In genomic region chr6:5765141-5765760, GRCh38 we compare ENCODE assay signal across 14 cellular contexts.
DNase-seq lines count a peak whose midpoint lies in the region; ATAC-seq and TF ChIP-seq lines count a peak whose summit lies in the region.
"Had no signal": no experiment of that assay in that cellular context is flagged by ENCODE, and none has a peak within 500 bp of the region (broad histone marks: within the 10 kb centered on the region; RNA-seq: fewer than 3 reads in every experiment).

No MANE protein-coding gene starts in this region.

- no peaks in the 10 kb centered on the region for H3K36me3 ChIP-seq in KOPT-K1 (ENCODE audit: insufficient read depth, low read length)
- no peaks in the 10 kb centered on the region for H3K36me3 ChIP-seq in lower lobe of right lung
- H3K36me3 ChIP-seq in suprapubic skin = no peaks in the 10 kb centered on the region

- peaks cover 17% of the 10 kb centered on the region for H3K9me3 ChIP-seq in KOPT-K1 (ENCODE audit: insufficient read depth, low read length, poor library complexity, severe bottlenecking)
- no peaks in the 10 kb centered on the region for H3K9me3 ChIP-seq in lower lobe of right lung
- no peaks in the 10 kb centered on the region for H3K9me3 ChIP-seq in suprapubic skin

- ATAC-seq in lower lobe of right lung (peak; percentile 21 to 34), HG03521 (IDR thresholded peaks at IDR 0.05; ENCODE audit: unreplicated experiment) (no peak), GM18517 (IDR thresholded peaks at IDR 0.05; ENCODE audit: unreplicated experiment) (no peak)
- ATAC-seq: effector memory CD8-positive, alpha-beta T cell; PC-3 had no signal

- 88% methylated on average over 17 of the region's 17 CpGs for WGBS in suprapubic skin

- H3K4me3 ChIP-seq in dorsolateral prefrontal cortex (peak overlapping the region in 24 of 59 donors; percentile 7 to 62 (median 34)), lower lobe of right lung (no peak overlapping the region), suprapubic skin (no peak overlapping the region)

- TF ChIP-seq EP300 in suprapubic skin (IDR thresholded peaks at IDR 0.05) = no peak

- TF ChIP-seq CTCF in dorsolateral prefrontal cortex (IDR thresholded peaks at IDR 0.05 in 54 of 56, conservative IDR thresholded peaks at IDR 0.05 in 2 of 56; ENCODE audit: low read depth in 1 of 56, partially characterized antibody in 56 of 56) = no peak
- TF ChIP-seq CTCF in lower lobe of right lung (IDR thresholded peaks at IDR 0.05) = no peak
- no peak for TF ChIP-seq CTCF in suprapubic skin (IDR thresholded peaks at IDR 0.05)

- no peak for TF ChIP-seq POLR2A in suprapubic skin (IDR thresholded peaks at IDR 0.05)

- H3K4me1 ChIP-seq in lower lobe of right lung (peaks cover 14% of the 10 kb centered on the region), suprapubic skin (peaks cover 6% of the 10 kb centered on the region)

- H3K27me3 ChIP-seq in dorsolateral prefrontal cortex (no peaks in the 10 kb centered on the region), lower lobe of right lung (ENCODE audit: low read depth) (no peaks in the 10 kb centered on the region), suprapubic skin (no peaks in the 10 kb centered on the region)

- DNase-seq in dorsolateral prefrontal cortex (peak in 5 of 10 donors; percentile 37 to 79 (median 65)), lower lobe of right lung (no peak), suprapubic skin (ENCODE audit: low spot score in 2 of 2) (peak in 1 of 2 donors; percentile 72), OCI-M1 (lab: John Stamatoyannopoulos, UW) (no peak), T-helper 2 cell (no peak)
- DNase-seq: activated CD4-positive, alpha-beta T cell treated with anti-CD3 and anti-CD28 coated beads, Interleukin-2, amount 50 U/mL, for 4 hours; activated T-cell treated with anti-CD3 and anti-CD28 coated beads, Interleukin-2, amount 50 U/mL, for 24 hours; effector memory CD8-positive, alpha-beta T cell; NCI-H2029 treated with DMSO at 0.1 percent for 48 hours; PC-3; retina had no signal

- H3K27ac ChIP-seq in KOPT-K1 (ENCODE audit: low read depth, low read length, poor library complexity, severe bottlenecking) = peak overlapping the region; percentile 39
- H3K27ac ChIP-seq in dorsolateral prefrontal cortex = peak overlapping the region in 54 of 59 donors; percentile 1 to 91 (median 70)
- no peak overlapping the region for H3K27ac ChIP-seq in lower lobe of right lung
- peak overlapping the region; percentile 19 for H3K27ac ChIP-seq in suprapubic skin

- intact Hi-C loops in dorsolateral prefrontal cortex (cut with DNase I) = loop anchor here in 1 of 2 donors (2.0 kb wide), 1 partner anchor 92 kb away; no protein-coding TSS in a partner anchor
- intact Hi-C loops in lower lobe of right lung (cut with DNase I) = no loop called here

Comparison
In these comparisons a context has a peak if more than half of its experiments do, and no peak if none do; other contexts are left out.
1. ATAC-seq: peak in lower lobe of right lung (2 of 2); none in HG03521 (single experiment) and GM18517 (single experiment).